ENCODE assay signal across 22 cellular contexts in genomic region chr6:121828567-121828966, GRCh38.
"Had no signal": no experiment of that assay in that cellular context is flagged by ENCODE, and none has a peak within 500 bp of the region (broad histone marks: within the 10 kb centered on the region; RNA-seq: fewer than 3 reads in every experiment).

No MANE protein-coding gene starts in this region.

- H2AFZ ChIP-seq: parathyroid adenoma had no signal

- H3K9me3 ChIP-seq: lower lobe of right lung, sigmoid colon, stomach had no signal

- DNase-seq: activated CD4-positive, alpha-beta memory T cell treated with anti-CD3 and anti-CD28 coated beads, Interleukin-2, amount 10 ng/mL, durations not matched to agents 7 days and 5 days; activated CD4-positive, alpha-beta T cell treated with anti-CD3 and anti-CD28 coated beads for 48 hours; activated CD4-positive, CD25-positive, alpha-beta regulatory T cell; activated CD8-positive, alpha-beta memory T cell treated with anti-CD3 and anti-CD28 coated beads, Interleukin-2, amount 10 ng/mL, durations not matched to agents 7 days and 5 days; central memory CD4-positive, alpha-beta T cell; dorsolateral prefrontal cortex; erythroblast; foreskin keratinocyte; glutamatergic neuron; hippocampal formation; islet precursor cell; left colon; lower lobe of right lung; sigmoid colon; stimulated activated CD4-positive, alpha-beta T cell treated with anti-CD3 and anti-CD28 coated beads, Interleukin-4, amount 100 ng/mL, for 24 hours; stomach; T1000; trophoblast cell had no signal

- ATAC-seq: activated CD8-positive, alpha-beta memory T cell treated with anti-CD3 and anti-CD28 coated beads, Interleukin-2, amount 10 ng/mL, durations not matched to agents 7 days and 5 days; foreskin keratinocyte; left colon; lower lobe of right lung; stimulated activated effector memory CD8-positive, alpha-beta T cell treated with anti-CD3 and anti-CD28 coated beads, Interleukin-12 subunit alpha, Interleukin-12 subunit beta, amount 100 ng/mL, for 72 hours had no signal

- FAIRE-seq: colon, endometrium had no signal

- H3K27ac ChIP-seq: dorsolateral prefrontal cortex, foreskin keratinocyte, lower lobe of right lung, parathyroid adenoma, sigmoid colon, stomach had no signal

- H3K27me3 ChIP-seq: foreskin keratinocyte, sigmoid colon, stomach had no signal

- H3K4me1 ChIP-seq: lower lobe of right lung, parathyroid adenoma, stomach had no signal

- H3K4me3 ChIP-seq: dorsolateral prefrontal cortex, lower lobe of right lung, sigmoid colon, stomach had no signal

- H3K9ac ChIP-seq: parathyroid adenoma had no signal

- H3K79me2 ChIP-seq: parathyroid adenoma had no signal

- H3K36me3 ChIP-seq: lower lobe of right lung, sigmoid colon, stomach had no signal
